Comparison of ENCODE assay signal across 26 cellular contexts in the genomic region with DNA sequence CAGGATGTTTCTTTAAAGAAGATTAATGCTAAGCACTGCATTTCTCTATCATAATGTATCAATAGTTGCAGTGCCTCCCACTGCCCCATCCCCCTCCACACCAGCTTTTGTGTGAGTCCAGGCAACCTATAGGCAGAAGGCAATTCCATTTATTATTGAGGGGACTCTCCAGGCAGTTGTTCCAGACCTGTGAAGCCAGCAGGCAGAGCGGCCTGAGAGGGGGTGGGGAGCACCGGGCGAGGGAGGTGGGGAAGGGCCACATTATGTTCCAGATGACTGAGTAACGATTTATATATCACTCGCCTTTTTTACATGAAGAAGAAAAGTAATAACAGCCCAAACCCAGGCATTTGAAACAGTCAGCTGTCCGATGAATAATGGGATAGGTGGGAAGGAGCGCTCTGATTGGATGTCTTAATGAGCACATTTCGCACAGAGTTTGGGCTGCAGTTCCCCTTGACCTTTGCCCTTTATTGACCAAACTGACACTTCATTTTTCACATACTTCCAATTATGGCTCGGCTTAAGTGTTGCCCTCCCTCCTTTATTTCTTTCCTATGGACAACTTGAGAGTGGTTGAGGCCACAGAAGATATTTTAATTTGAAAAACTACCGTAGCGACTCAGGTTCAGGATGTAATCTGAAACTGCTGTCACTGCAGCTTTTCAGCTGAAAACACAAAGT. TPM values are rescaled to one million over a fixed set of nuclear protein-coding genes. Genes with fewer than 3 reads are reported as not detected.
DNase-seq lines count a peak whose midpoint lies in the region; ATAC-seq, FAIRE-seq and TF ChIP-seq lines count a peak whose summit lies in the region.
"Had no signal": no experiment of that assay in that cellular context is flagged by ENCODE, and none has a peak within 500 bp of the region (broad histone marks: within the 10 kb centered on the region; RNA-seq: fewer than 3 reads in every experiment).

No MANE protein-coding gene starts in this region.

- H3K27me3 ChIP-seq in H1 (replicated peaks in 1 of 4; ENCODE audit: control insufficient read depth in 3 of 4, extremely low read depth in 1 of 4, insufficient read depth in 3 of 4, low read length in 3 of 4), result no peaks in the 10 kb centered on the region
- H3K27me3 ChIP-seq in neural progenitor cell, result no peaks in the 10 kb centered on the region
- H3K27me3 ChIP-seq: brain microvascular endothelial cell, esophagus squamous epithelium, testis had no signal

- H3K4me1 Mint-ChIP-seq in neural progenitor cell (peaks cover 78% of the 10 kb centered on the region), type B pancreatic cell (ENCODE audit: unreplicated experiment) (peaks cover 67% of the 10 kb centered on the region)
- no peaks in the 10 kb centered on the region for H3K4me1 Mint-ChIP-seq in stimulated activated naive CD8-positive, alpha-beta T cell treated with anti-CD3 and anti-CD28 coated beads, Interleukin-15, amount 100 ng/mL, for 72 hours
- H3K4me1 Mint-ChIP-seq: activated naive CD8-positive, alpha-beta T cell treated with anti-CD3 and anti-CD28 coated beads, Interleukin-2, amount 50 U/mL, for 24 hours; CD4-positive, CD25-positive, alpha-beta regulatory T cell; stimulated activated effector memory CD8-positive, alpha-beta T cell treated with anti-CD3 and anti-CD28 coated beads, Interleukin-12 subunit alpha, Interleukin-12 subunit beta, amount 100 ng/mL, for 72 hours had no signal

- H3K4me1 ChIP-seq in H1 (replicated peaks in 1 of 4; ENCODE audit: control insufficient read depth in 3 of 4, insufficient read depth in 4 of 4, low read length in 3 of 4) (peaks cover 0 to 9% (median 6%) of the 10 kb centered on the region in 4 experiments; a peak in 4 of 7 replicates), neural progenitor cell (peaks cover 14% of the 10 kb centered on the region)

- H2BK12ac ChIP-seq in H1 (ENCODE audit: low read depth, low read length), result no peak overlapping the region

- H2BK5ac ChIP-seq in H1 (ENCODE audit: low read depth, low read length), result no peak overlapping the region

- no peak for ATAC-seq in stimulated activated naive CD8-positive, alpha-beta T cell treated with anti-CD3 and anti-CD28 coated beads, Interleukin-15, amount 100 ng/mL, for 72 hours
- ATAC-seq: activated naive CD8-positive, alpha-beta T cell treated with anti-CD3 and anti-CD28 coated beads, Interleukin-2, amount 50 U/mL, for 24 hours; effector memory CD8-positive, alpha-beta T cell; stimulated activated effector memory CD8-positive, alpha-beta T cell treated with anti-CD3 and anti-CD28 coated beads, Interleukin-12 subunit alpha, Interleukin-12 subunit beta, amount 100 ng/mL, for 72 hours had no signal

- H3K36me3 ChIP-seq in H1 (ENCODE audit: control insufficient read depth in 2 of 4, insufficient read depth in 4 of 4, low read length in 3 of 4), result no peaks in the 10 kb centered on the region
- no peaks in the 10 kb centered on the region for H3K36me3 ChIP-seq in neural progenitor cell
- H3K36me3 ChIP-seq: brain microvascular endothelial cell had no signal

- POLR2A ChIA-PET in H1 (lab: Charles Lee; ENCODE audit: partially characterized antibody), result no interaction called here

- no peak overlapping the region for H2BK15ac ChIP-seq in H1 (ENCODE audit: low read length)

- no peak overlapping the region for H3K56ac ChIP-seq in H1 (replicated peaks; ENCODE audit: insufficient read length, low read depth, low read length)

- H3K36me3 Mint-ChIP-seq in neural progenitor cell, result peaks cover 10% of the 10 kb centered on the region
- peaks cover 65% of the 10 kb centered on the region for H3K36me3 Mint-ChIP-seq in type B pancreatic cell
- H3K36me3 Mint-ChIP-seq: CD4-positive, CD25-positive, alpha-beta regulatory T cell; IgD-negative memory B cell; stimulated activated effector memory CD8-positive, alpha-beta T cell treated with anti-CD3 and anti-CD28 coated beads, Interleukin-12 subunit alpha, Interleukin-12 subunit beta, amount 100 ng/mL, for 72 hours had no signal

- H4K5ac ChIP-seq in H1 (ENCODE audit: insufficient read length, low read depth, low read length), result no peak overlapping the region

- no peak overlapping the region for H2AK5ac ChIP-seq in H1 (ENCODE audit: low read depth, low read length)

- peaks cover 5% of the 10 kb centered on the region for H3F3A ChIP-seq in neural progenitor cell (ENCODE audit: low read depth)

- no peak overlapping the region for H3K9ac ChIP-seq in H1 (replicated peaks in 1 of 4; ENCODE audit: extremely low read depth in 1 of 4, low read depth in 3 of 4, low read length in 3 of 4)
- no peak overlapping the region for H3K9ac ChIP-seq in neural progenitor cell

- H3K4me3 ChIP-seq in H1 (ENCODE audit: extremely low read depth in 1 of 4, insufficient read depth in 2 of 4, low read depth in 3 of 4, low read length in 4 of 4) (no peak overlapping the region), neural progenitor cell (no peak overlapping the region)
- H3K4me3 ChIP-seq: esophagus squamous epithelium, testis had no signal

- H4K8ac ChIP-seq in H1 (ENCODE audit: extremely low read depth, insufficient read depth, low read length), result no peak overlapping the region

- CTCF ChIA-PET in H1 (lab: Charles Lee; ENCODE audit: partially characterized antibody), result interaction anchor here (1.3 kb wide), 1 partner anchor 22 kb away, joined by 4 read pairs; no protein-coding TSS in a partner anchor

- no peak overlapping the region for H2BK120ac ChIP-seq in H1 (replicated peaks; ENCODE audit: low read depth, low read length)

- 55% methylated on average over 11 of the region's 11 CpGs; no CpG with 5 or more reads in 1 of the 2 experiments for WGBS in H1 (ENCODE audit: extremely low coverage in 1 of 2, insufficient coverage in 1 of 2, insufficient read length in 1 of 2, insufficient replicate concordance in 2 of 2, low coverage in 1 of 2, low lambda C conversion rate in 2 of 2, missing lambda C conversion rate in 1 of 2), 2 experiments

- H3K79me2 ChIP-seq in H1 (ENCODE audit: control insufficient read depth in 1 of 2, insufficient read depth in 2 of 2, low read length in 2 of 2) (no peaks in the 10 kb centered on the region), neural progenitor cell (ENCODE audit: low read depth) (no peaks in the 10 kb centered on the region)

- no peak overlapping the region for H3K18ac ChIP-seq in H1 (ENCODE audit: extremely low read depth, low read length)

- no peak overlapping the region for H4K91ac ChIP-seq in H1 (replicated peaks; ENCODE audit: insufficient read length, low read length)

- no peak overlapping the region for H3K14ac ChIP-seq in H1 (ENCODE audit: insufficient read length)

- H3K27ac ChIP-seq in H1 (ENCODE audit: low read depth, low read length) (no peak overlapping the region), neural progenitor cell (no peak overlapping the region)
- H3K27ac ChIP-seq: brain microvascular endothelial cell, testis had no signal

- H3K9me3 ChIP-seq in H1 (ENCODE audit: insufficient read depth in 2 of 2, low read depth in 1 of 2, low read length in 1 of 2) (no peaks in the 10 kb centered on the region), neural progenitor cell (ENCODE audit: low read depth) (no peaks in the 10 kb centered on the region)
- H3K9me3 ChIP-seq: esophagus squamous epithelium, testis had no signal

- peak; percentile 48 for FAIRE-seq in H1 (lab: Jason Lieb, UNC)
- FAIRE-seq: colon, frontal cortex had no signal

- no peak overlapping the region for H3K4ac ChIP-seq in H1 (replicated peaks; ENCODE audit: insufficient read length, low read depth, low read length)

- H3K23ac ChIP-seq in H1 (ENCODE audit: insufficient read length), result no peak overlapping the region

- H2AFZ ChIP-seq in H1 (ENCODE audit: low read length), result no peak overlapping the region
- no peak overlapping the region for H2AFZ ChIP-seq in neural progenitor cell (replicated peaks)

- H3K27ac Mint-ChIP-seq in neural progenitor cell, result peak overlapping the region; percentile 16
- H3K27ac Mint-ChIP-seq in type B pancreatic cell, result peak overlapping the region; percentile 66
- H3K27ac Mint-ChIP-seq in stimulated activated naive CD8-positive, alpha-beta T cell treated with anti-CD3 and anti-CD28 coated beads, Interleukin-15, amount 100 ng/mL, for 72 hours, result no peak overlapping the region
- H3K27ac Mint-ChIP-seq: activated naive CD8-positive, alpha-beta T cell treated with anti-CD3 and anti-CD28 coated beads, Interleukin-2, amount 50 U/mL, for 24 hours; CD4-positive, CD25-positive, alpha-beta regulatory T cell; effector memory CD8-positive, alpha-beta T cell; IgD-negative memory B cell; stimulated activated effector memory CD8-positive, alpha-beta T cell treated with anti-CD3 and anti-CD28 coated beads, Interleukin-12 subunit alpha, Interleukin-12 subunit beta, amount 100 ng/mL, for 72 hours had no signal

- H3K79me1 ChIP-seq in H1 (ENCODE audit: low read depth, low read length), result no peaks in the 10 kb centered on the region

- H3K4me3 Mint-ChIP-seq in neural progenitor cell (peak overlapping the region; percentile 72), type B pancreatic cell (peak overlapping the region; percentile 61)
- no peak overlapping the region for H3K4me3 Mint-ChIP-seq in stimulated activated naive CD8-positive, alpha-beta T cell treated with anti-CD3 and anti-CD28 coated beads, Interleukin-15, amount 100 ng/mL, for 72 hours
- H3K4me3 Mint-ChIP-seq: activated naive CD8-positive, alpha-beta T cell treated with anti-CD3 and anti-CD28 coated beads, Interleukin-2, amount 50 U/mL, for 24 hours; CD4-positive, CD25-positive, alpha-beta regulatory T cell; effector memory CD8-positive, alpha-beta T cell; stimulated activated effector memory CD8-positive, alpha-beta T cell treated with anti-CD3 and anti-CD28 coated beads, Interleukin-12 subunit alpha, Interleukin-12 subunit beta, amount 100 ng/mL, for 72 hours had no signal

- no peak for TF ChIP-seq EP300 in H1 (IDR thresholded peaks at IDR 0.05; ENCODE audit: borderline replicate concordance in 1 of 2, low read depth in 2 of 2, low read length in 2 of 2)

- no peaks in the 10 kb centered on the region for H3K23me2 ChIP-seq in H1 (ENCODE audit: low read depth, low read length)

- no peak for TF ChIP-seq CTCF in H1 (IDR thresholded peaks at IDR 0.05; ENCODE audit: control extremely low read depth in 1 of 3, insufficient read depth in 1 of 3, low read depth in 1 of 3, low read length in 3 of 3)
- TF ChIP-seq CTCF in neural progenitor cell (IDR thresholded peaks at IDR 0.05), result no peak
- no peak for TF ChIP-seq CTCF in type B pancreatic cell (conservative IDR thresholded peaks at IDR 0.05)

- TF ChIP-seq RAD21 in H1 (IDR thresholded peaks at IDR 0.05 in 1 of 2, conservative IDR thresholded peaks at IDR 0.05 in 1 of 2; ENCODE audit: low read depth in 2 of 2, low read length in 2 of 2), result no peak

- H3K4me2 ChIP-seq in H1 (ENCODE audit: insufficient read depth in 1 of 2, low read depth in 2 of 2, low read length in 2 of 2) (peak overlapping the region; percentile 17 to 18; a peak in 2 of 4 replicates), neural progenitor cell (no peak overlapping the region)

- no peaks in the 10 kb centered on the region for H4K20me1 ChIP-seq in H1 (replicated peaks in 1 of 2; ENCODE audit: control insufficient read depth in 1 of 2, insufficient read depth in 2 of 2, low read length in 2 of 2)
- no peaks in the 10 kb centered on the region for H4K20me1 ChIP-seq in neural progenitor cell (ENCODE audit: low read depth)

- no peak overlapping the region for H2BK20ac ChIP-seq in H1 (ENCODE audit: low read length)

- TF ChIP-seq POLR2A in H1 (IDR thresholded peaks at IDR 0.05; ENCODE audit: control extremely low read depth in 1 of 2, low read depth in 2 of 2, low read length in 2 of 2), result no peak

- peak; percentile 88 for DNase-seq in NCI-H2227 (lab: John Stamatoyannopoulos, UW; ENCODE audit: unreplicated experiment)
- DNase-seq in H1 (ENCODE audit: low read depth in 1 of 2, low spot score in 2 of 2), result no peak
- no peak for DNase-seq in neural progenitor cell (ENCODE audit: low spot score)
- no peak for DNase-seq in type B pancreatic cell (ENCODE audit: extremely low spot score, unreplicated experiment)
- DNase-seq in kidney glomerular epithelial cell (lab: John Stamatoyannopoulos, UW), result no peak
- no peak for DNase-seq in NCI-H2171 (lab: John Stamatoyannopoulos, UW)
- no peak for DNase-seq in stimulated activated naive CD8-positive, alpha-beta T cell treated with anti-CD3 and anti-CD28 coated beads, Interleukin-15, amount 100 ng/mL, for 72 hours
- DNase-seq: activated CD4-positive, alpha-beta T cell treated with anti-CD3 and anti-CD28 coated beads for 1 hour; activated gamma-delta T cell treated with Interleukin-2 at 50 U/mL for 16 hours; activated naive CD8-positive, alpha-beta T cell treated with anti-CD3 and anti-CD28 coated beads, Interleukin-2, amount 50 U/mL, for 24 hours; activated T-cell treated with anti-CD3 and anti-CD28 coated beads, Interleukin-2, amount 50 U/mL, for 1 hour; brain microvascular endothelial cell; CD4-positive, CD25-positive, alpha-beta regulatory T cell; effector memory CD8-positive, alpha-beta T cell; esophagus squamous epithelium; hypothalamus; NCI-H2081 treated with DMSO at 0.1 percent for 48 hours; nucleus accumbens; SIG-M5; stimulated activated CD4-positive, alpha-beta T cell treated with anti-CD3 and anti-CD28 coated beads, Interleukin-2, amount 100 ng/mL, for 48 hours; T-helper 1 cell; testis had no signal

- no peaks in the 10 kb centered on the region for H3K9me3 Mint-ChIP-seq in neural progenitor cell
- H3K9me3 Mint-ChIP-seq in type B pancreatic cell, result no peaks in the 10 kb centered on the region
- H3K9me3 Mint-ChIP-seq in stimulated activated naive CD8-positive, alpha-beta T cell treated with anti-CD3 and anti-CD28 coated beads, Interleukin-15, amount 100 ng/mL, for 72 hours, result no peaks in the 10 kb centered on the region
- H3K9me3 Mint-ChIP-seq: activated naive CD8-positive, alpha-beta T cell treated with anti-CD3 and anti-CD28 coated beads, Interleukin-2, amount 50 U/mL, for 24 hours; effector memory CD8-positive, alpha-beta T cell; IgD-negative memory B cell; stimulated activated effector memory CD8-positive, alpha-beta T cell treated with anti-CD3 and anti-CD28 coated beads, Interleukin-12 subunit alpha, Interleukin-12 subunit beta, amount 100 ng/mL, for 72 hours had no signal

- H3K27me3 Mint-ChIP-seq in neural progenitor cell (ENCODE audit: insufficient read depth, low read depth) (peaks cover 2% of the 10 kb centered on the region), type B pancreatic cell (no peaks in the 10 kb centered on the region)
- H3K27me3 Mint-ChIP-seq in stimulated activated naive CD8-positive, alpha-beta T cell treated with anti-CD3 and anti-CD28 coated beads, Interleukin-15, amount 100 ng/mL, for 72 hours, result no peaks in the 10 kb centered on the region
- H3K27me3 Mint-ChIP-seq: activated naive CD8-positive, alpha-beta T cell treated with anti-CD3 and anti-CD28 coated beads, Interleukin-2, amount 50 U/mL, for 24 hours; effector memory CD8-positive, alpha-beta T cell had no signal

RNA-seq across cellular contexts. Expression of a gene that starts 34.4 kb away (rescaled TPM):
- 0.63 and 1.2 TPM in 2 replicates for total RNA-seq in H1 (2021; fragmentation: NEBNext Ultra II Directional; extraction: Animal tissue kit (Norgen Biotek cat#: 25700))
- 0.17 and 0.30 TPM in 2 replicates for polyA plus RNA-seq in H1 (2011; rRNA removed)
- polyA plus RNA-seq in H1 (2011; cell fraction: cytosol; rRNA removed), result 0.14 TPM
- 0.54 TPM for polyA plus RNA-seq in H1 (2011; cell fraction: nucleus; rRNA removed)
- 0.17 to 0.47 TPM (median 0.33 TPM) in 4 replicates for polyA plus RNA-seq in H1 (2012, experiment 1 of 2)
- polyA plus RNA-seq in H1 (2012, experiment 2 of 2), result not detected
- 0.16 TPM for polyA plus RNA-seq in H1 (2013, experiment 1 of 2)
- polyA plus RNA-seq in H1 (2013, experiment 2 of 2), result 0.09 TPM
- polyA minus RNA-seq in H1 (2011; rRNA and poly(A)+ RNA removed), result 0.24 and 1.2 TPM in 2 replicates
- not detected for polyA minus RNA-seq in H1 (2011; cell fraction: cytosol; rRNA and poly(A)+ RNA removed)
- polyA minus RNA-seq in H1 (2011; cell fraction: nucleus; rRNA and poly(A)+ RNA removed), result 1.5 TPM
- 10.7 and 14.7 TPM in 2 replicates for total RNA-seq in neural progenitor cell (ENCODE audit: low replicate concordance)
- total RNA-seq in type B pancreatic cell (ENCODE audit: low replicate concordance), result 250 and 255 TPM in 2 replicates
- polyA plus RNA-seq: CD4-positive, CD25-positive, alpha-beta regulatory T cell had no signal

Comparison
In these comparisons a context has a peak if more than half of its experiments do, and no peak if none do; other contexts are left out.
1. H3K27ac Mint-ChIP-seq: peak in neural progenitor cell (single experiment) and type B pancreatic cell (single experiment); none in stimulated activated naive CD8-positive, alpha-beta T cell treated with anti-CD3 and anti-CD28 coated beads, Interleukin-15, amount 100 ng/mL, for 72 hours (0 of 2).
2. H3K4me3 Mint-ChIP-seq: peak in neural progenitor cell (single experiment) and type B pancreatic cell (single experiment); none in stimulated activated naive CD8-positive, alpha-beta T cell treated with anti-CD3 and anti-CD28 coated beads, Interleukin-15, amount 100 ng/mL, for 72 hours (0 of 2).
3. RNA of a gene that starts 34.4 kb away (total RNA-seq): 250 to 255 TPM in type B pancreatic cell; 10.7 to 14.7 TPM in neural progenitor cell and 0.63 to 1.2 TPM in H1; every median in the first group is over 10 times any median in the second.